Comparison of ENCODE assay signal across 1 cellular context in genomic region chr20:38109657-38110524, GRCh38.
TF ChIP-seq lines count a peak whose summit lies in the region.

No MANE protein-coding gene starts in this region.

TF ChIP-seq in SK-N-SH, 30 proteins besides CTCF, POLR2A, EP300 and RAD21 (continued from another document):
- TF ChIP-seq USF1 (IDR thresholded peaks at IDR 0.05; ENCODE audit: borderline replicate concordance, low read depth), result no peak
- TF ChIP-seq TEAD4 (IDR thresholded peaks at IDR 0.05; ENCODE audit: borderline replicate concordance, insufficient read depth), result peak; percentile 100
- no peak for TF ChIP-seq IRF3 (IDR thresholded peaks at IDR 0.05; ENCODE audit: low read depth, low read length)
- TF ChIP-seq MEF2A (IDR thresholded peaks at IDR 0.05; ENCODE audit: borderline replicate concordance, low read depth), result peak; percentile 92
- TF ChIP-seq NRF1 (IDR thresholded peaks at IDR 0.05; ENCODE audit: low read depth, low read length), result no peak
- TF ChIP-seq TAF1 (IDR thresholded peaks at IDR 0.05; ENCODE audit: borderline replicate concordance, low read depth, low read length), result no peak; the same call in 1 of the 2 replicates
- peak; percentile 94 for TF ChIP-seq ZBTB33 (IDR thresholded peaks at IDR 0.05; ENCODE audit: borderline replicate concordance, low read depth)
- TF ChIP-seq FOXM1 (IDR thresholded peaks at IDR 0.05; ENCODE audit: low read depth), result peak; percentile 99
- TF ChIP-seq MAX (IDR thresholded peaks at IDR 0.05; ENCODE audit: low read depth), result peak; percentile 84
- TF ChIP-seq ELF1 (IDR thresholded peaks at IDR 0.05), result peak; percentile 60; the same call in 1 of the 2 replicates
- TF ChIP-seq GATA2 (CRISPR knock-in tag; IDR thresholded peaks at IDR 0.05), result peak; percentile 78
- peak; percentile 100 for TF ChIP-seq NFIC (IDR thresholded peaks at IDR 0.05; ENCODE audit: borderline replicate concordance)
- peak; percentile 18 for TF ChIP-seq CHD2 (IDR thresholded peaks at IDR 0.05; ENCODE audit: low read length, partially characterized antibody)
- TF ChIP-seq JUND (IDR thresholded peaks at IDR 0.05), result peak; percentile 100
- no peak for TF ChIP-seq EZH2phosphoT487 (IDR thresholded peaks at IDR 0.05; ENCODE audit: borderline replicate concordance, low read depth)
- TF ChIP-seq FOSL2 (IDR thresholded peaks at IDR 0.05; ENCODE audit: borderline replicate concordance, low read depth), result peak; percentile 96
- peak; percentile 100 for TF ChIP-seq RXRA (IDR thresholded peaks at IDR 0.05; ENCODE audit: borderline replicate concordance, low read depth)
